19 cellular contexts compared by ENCODE assay signal in the genomic region with DNA sequence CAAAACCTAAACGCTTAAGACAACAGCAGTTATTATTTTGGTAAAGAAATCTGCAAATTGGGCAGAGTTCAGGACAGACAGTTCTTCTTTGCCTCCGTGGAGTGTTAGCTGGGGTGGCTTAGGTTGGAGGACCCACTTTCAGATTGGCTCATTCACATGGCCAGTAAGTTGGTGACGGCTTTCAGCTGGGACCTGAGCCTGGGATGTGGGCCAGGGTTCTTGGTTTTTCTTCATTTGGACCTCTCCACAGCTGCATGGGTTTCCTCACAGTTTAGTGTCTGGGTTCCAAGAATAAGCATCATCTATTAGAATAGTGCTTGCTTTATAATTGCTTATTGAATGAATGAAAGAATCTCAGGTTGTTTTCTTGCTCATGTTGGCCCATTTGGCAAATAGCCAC.
A peak's percentile ranks its signal among the peaks of the same experiment; 100 is the strongest.
DNase-seq lines count a peak whose midpoint lies in the region; ATAC-seq and TF ChIP-seq lines count a peak whose summit lies in the region.
"Had no signal": no experiment of that assay in that cellular context is flagged by ENCODE, and none has a peak within 500 bp of the region (broad histone marks: within the 10 kb centered on the region; RNA-seq: fewer than 3 reads in every experiment).

No MANE protein-coding gene starts in this region.

- 32 to 49% methylated on average over 3 of the region's 3 CpGs for WGBS in aorta, 2 donors

- no peaks in the 10 kb centered on the region for H3K9me3 ChIP-seq in aorta (ENCODE audit: control insufficient read depth, low read length)

- H3K27me3 ChIP-seq in aorta (ENCODE audit: control insufficient read depth in 1 of 2, insufficient read depth in 2 of 2, low read length in 1 of 2): no peaks in the 10 kb centered on the region

- H3K36me3 ChIP-seq in aorta (ENCODE audit: control insufficient read depth in 1 of 2, insufficient read depth in 2 of 2, low read length in 1 of 2): no peaks in the 10 kb centered on the region

- DNase-seq in NCI-H1105 treated with DMSO at 0.1 percent for 48 hours (lab: John Stamatoyannopoulos, UW) (peak; percentile 40), NCI-H1105 (lab: John Stamatoyannopoulos, UW) (no peak), globus pallidus (ENCODE audit: low spot score) (peak; percentile 20), mucosa of gallbladder (ENCODE audit: low spot score) (peak; percentile 13), aorta (no peak), NCI-H1694 treated with DMSO at 0.1 percent for 48 hours (lab: John Stamatoyannopoulos, UW) (no peak), erythroblast (lab: John Stamatoyannopoulos, UW) (no peak)
- DNase-seq: Calu3; CD4-positive, alpha-beta memory T cell; DMS53; KG1; NCI-H1048; NCI-H187; NCI-H226; NCI-H524 treated with DMSO at 0.1 percent for 48 hours had no signal

- ATAC-seq in aorta (ENCODE audit: low FRiP score) (peak; percentile 38), HG02970 (IDR thresholded peaks at IDR 0.05; ENCODE audit: low FRiP score, unreplicated experiment) (no peak)
- ATAC-seq: HCT116, Panc1 had no signal

- H3K27ac ChIP-seq in aorta (ENCODE audit: low read depth in 1 of 2, low read length in 2 of 2): no peak overlapping the region
- H3K27ac ChIP-seq: 22Rv1 had no signal

- intact Hi-C loops in aorta (cut with DNase I): no loop called here

- no peaks in the 10 kb centered on the region for H3K4me1 ChIP-seq in aorta (ENCODE audit: control insufficient read depth in 1 of 2, insufficient read depth in 2 of 2, low read length in 2 of 2)

- TF ChIP-seq POLR2A in erythroblast (IDR thresholded peaks at IDR 0.05; ENCODE audit: low read length): no peak

- no peak overlapping the region for H3K4me3 ChIP-seq in aorta (ENCODE audit: low read length in 2 of 2)

Comparison
In these comparisons a context has a peak if more than half of its experiments do, and no peak if none do; other contexts are left out.
1. DNase-seq: peak in NCI-H1105 treated with DMSO at 0.1 percent for 48 hours (single experiment), globus pallidus (single experiment) and mucosa of gallbladder (single experiment); none in NCI-H1105 (single experiment), aorta (0 of 2), NCI-H1694 treated with DMSO at 0.1 percent for 48 hours (single experiment) and erythroblast (0 of 2).